30 cellular contexts compared by ENCODE assay signal in genomic region chr1:152029937-152030211, GRCh38. TPM values are rescaled to one million over a fixed set of nuclear protein-coding genes. Genes with fewer than 3 reads are reported as not detected.
A peak's percentile ranks its signal among the peaks of the same experiment; 100 is the strongest.
DNase-seq lines count a peak whose midpoint lies in the region; ATAC-seq, FAIRE-seq and TF ChIP-seq lines count a peak whose summit lies in the region.
"Had no signal": no experiment of that assay in that cellular context is flagged by ENCODE, and none has a peak within 500 bp of the region (broad histone marks: within the 10 kb centered on the region; RNA-seq: fewer than 3 reads in every experiment).

No MANE protein-coding gene starts in this region.

- peaks cover 39% of the 10 kb centered on the region for H3K4me1 Mint-ChIP-seq in activated CD8-positive, alpha-beta T cell treated with anti-CD3 and anti-CD28 coated beads for 36 hours (ENCODE audit: low read depth)
- H3K4me1 Mint-ChIP-seq in activated CD8-positive, alpha-beta T cell treated with anti-CD3 and anti-CD28 coated beads, Interleukin-2, amount 10 ng/mL, durations not matched to agents 7 days and 5 days (ENCODE audit: low read depth), result peaks cover 33% of the 10 kb centered on the region
- H3K4me1 Mint-ChIP-seq in astrocyte (ENCODE audit: low read depth, unreplicated experiment), result peaks cover 34% of the 10 kb centered on the region

- no peak overlapping the region for H3K14ac ChIP-seq in trophoblast cell (ENCODE audit: low read length)

- TF ChIP-seq CTCF in activated CD8-positive, alpha-beta T cell treated with anti-CD3 and anti-CD28 coated beads for 36 hours (IDR thresholded peaks at IDR 0.05), result no peak
- no peak for TF ChIP-seq CTCF in HL-60 (IDR thresholded peaks at IDR 0.05; ENCODE audit: insufficient read depth, low read length)
- TF ChIP-seq CTCF in astrocyte (IDR thresholded peaks at IDR 0.05; ENCODE audit: insufficient read depth, low read depth, low read length), result no peak

- peak overlapping the region; percentile 35 for H2AK5ac ChIP-seq in trophoblast cell (ENCODE audit: low read length)

- H3K4me2 ChIP-seq in astrocyte (ENCODE audit: low read length) (no peak overlapping the region), trophoblast cell (ENCODE audit: low read length) (no peak overlapping the region)
- H3K4me2 ChIP-seq: SK-N-SH had no signal

- H3K36me3 Mint-ChIP-seq in activated CD8-positive, alpha-beta T cell treated with anti-CD3 and anti-CD28 coated beads for 36 hours (ENCODE audit: low read depth), result peaks cover 43% of the 10 kb centered on the region
- H3K36me3 Mint-ChIP-seq in activated CD8-positive, alpha-beta T cell treated with anti-CD3 and anti-CD28 coated beads, Interleukin-2, amount 10 ng/mL, durations not matched to agents 7 days and 5 days (ENCODE audit: low read depth), result peaks cover 49% of the 10 kb centered on the region
- peaks cover 27% of the 10 kb centered on the region for H3K36me3 Mint-ChIP-seq in astrocyte (ENCODE audit: low read depth, unreplicated experiment)

- H4K20me1 ChIP-seq in astrocyte (ENCODE audit: insufficient read depth, low read length), result peaks cover 33% of the 10 kb centered on the region

- H3K27ac Mint-ChIP-seq in activated CD8-positive, alpha-beta T cell treated with anti-CD3 and anti-CD28 coated beads for 36 hours, result peak overlapping the region; percentile 35
- no peak overlapping the region for H3K27ac Mint-ChIP-seq in activated CD8-positive, alpha-beta T cell treated with anti-CD3 and anti-CD28 coated beads, Interleukin-2, amount 10 ng/mL, durations not matched to agents 7 days and 5 days
- H3K27ac Mint-ChIP-seq in astrocyte (ENCODE audit: unreplicated experiment), result peak overlapping the region; percentile 96
- H3K27ac Mint-ChIP-seq: natural killer cell had no signal

- ATAC-seq in activated CD8-positive, alpha-beta T cell treated with anti-CD3 and anti-CD28 coated beads for 36 hours, result no peak
- ATAC-seq in activated CD8-positive, alpha-beta T cell treated with anti-CD3 and anti-CD28 coated beads, Interleukin-2, amount 10 ng/mL, durations not matched to agents 7 days and 5 days, result no peak
- no peak for ATAC-seq in HG03159 (IDR thresholded peaks at IDR 0.05; ENCODE audit: unreplicated experiment)
- ATAC-seq: HCT116, natural killer cell had no signal

- H3K27ac ChIP-seq in HL-60 (replicated peaks), result peak overlapping the region; percentile 36
- H3K27ac ChIP-seq in astrocyte (ENCODE audit: low read depth, low read length), result no peak overlapping the region
- H3K27ac ChIP-seq in trophoblast cell (ENCODE audit: low read depth, low read length), result no peak overlapping the region
- no peak overlapping the region for H3K27ac ChIP-seq in effector memory CD4-positive, alpha-beta T cell (ENCODE audit: insufficient read depth, low read length, poor library complexity, severe bottlenecking)
- H3K27ac ChIP-seq: thyroid gland had no signal

- H2AFZ ChIP-seq in astrocyte (ENCODE audit: low read depth, low read length) (no peak overlapping the region), trophoblast cell (ENCODE audit: insufficient read depth, low read length, poor library complexity) (no peak overlapping the region)

- no peak overlapping the region for H4K8ac ChIP-seq in trophoblast cell (ENCODE audit: low read depth, low read length)

- no peaks in the 10 kb centered on the region for H3K27me3 ChIP-seq in HL-60 (ENCODE audit: insufficient read depth, poor library complexity, severe bottlenecking)
- H3K27me3 ChIP-seq in astrocyte (ENCODE audit: insufficient read depth, low read length), result no peaks in the 10 kb centered on the region
- no peaks in the 10 kb centered on the region for H3K27me3 ChIP-seq in trophoblast cell (ENCODE audit: insufficient read depth, low read length)
- no peaks in the 10 kb centered on the region for H3K27me3 ChIP-seq in effector memory CD4-positive, alpha-beta T cell (replicated peaks; ENCODE audit: control insufficient read depth, insufficient read depth, low read length, poor library complexity, severe bottlenecking)
- H3K27me3 ChIP-seq: thyroid gland had no signal

- no peak overlapping the region for H3K9ac ChIP-seq in astrocyte (ENCODE audit: low read length)
- no peak overlapping the region for H3K9ac ChIP-seq in trophoblast cell (ENCODE audit: low read length)
- H3K9ac ChIP-seq: SK-N-SH had no signal

- H3K23ac ChIP-seq in trophoblast cell (ENCODE audit: low read length), result no peak overlapping the region

- H3K9me3 ChIP-seq in astrocyte (ENCODE audit: insufficient read depth, low read depth, low read length), result no peaks in the 10 kb centered on the region
- H3K9me3 ChIP-seq in trophoblast cell (ENCODE audit: insufficient read depth, low read depth, low read length), result no peaks in the 10 kb centered on the region
- H3K9me3 ChIP-seq in effector memory CD4-positive, alpha-beta T cell (ENCODE audit: control insufficient read depth, low read length), result no peaks in the 10 kb centered on the region
- H3K9me3 ChIP-seq: SK-N-SH, thyroid gland had no signal

- no peaks in the 10 kb centered on the region for H3K27me3 Mint-ChIP-seq in activated CD8-positive, alpha-beta T cell treated with anti-CD3 and anti-CD28 coated beads for 36 hours
- H3K27me3 Mint-ChIP-seq in activated CD8-positive, alpha-beta T cell treated with anti-CD3 and anti-CD28 coated beads, Interleukin-2, amount 10 ng/mL, durations not matched to agents 7 days and 5 days (ENCODE audit: low read depth), result peaks cover 4% of the 10 kb centered on the region
- H3K27me3 Mint-ChIP-seq in astrocyte (ENCODE audit: low read depth, unreplicated experiment), result no peaks in the 10 kb centered on the region
- H3K27me3 Mint-ChIP-seq: activated naive CD8-positive, alpha-beta T cell treated with anti-CD3 and anti-CD28 coated beads, Interleukin-2, amount 10 ng/mL, durations not matched to agents 7 days and 5 days; stimulated activated naive CD8-positive, alpha-beta T cell treated with anti-CD3 and anti-CD28 coated beads, Interleukin-15, amount 100 ng/mL, for 72 hours had no signal

- H2BK5ac ChIP-seq in trophoblast cell (ENCODE audit: low read depth, low read length, poor library complexity), result no peak overlapping the region

- CTCF ChIA-PET in activated CD8-positive, alpha-beta T cell treated with anti-CD3 and anti-CD28 coated beads for 36 hours (lab: Charles Lee), result interaction anchor here (0.7 kb wide), 1 partner anchor 125 kb away, joined by 3 read pairs; no protein-coding TSS in a partner anchor
- CTCF ChIA-PET in activated CD8-positive, alpha-beta T cell treated with anti-CD3 and anti-CD28 coated beads, Interleukin-2, amount 10 ng/mL, durations not matched to agents 7 days and 5 days (lab: Charles Lee), result interaction anchor here (0.9 to 1.1 kb wide), 2 partner anchors 30 to 32 kb away, joined by 3 read pairs; no protein-coding TSS in a partner anchor

- H3K4me3 ChIP-seq in HL-60 (replicated peaks; ENCODE audit: insufficient read depth, low read length), result no peak overlapping the region
- H3K4me3 ChIP-seq in astrocyte (ENCODE audit: insufficient read depth, low read depth, low read length), result no peak overlapping the region
- H3K4me3 ChIP-seq in trophoblast cell (ENCODE audit: low read depth, low read length), result no peak overlapping the region
- no peak overlapping the region for H3K4me3 ChIP-seq in effector memory CD4-positive, alpha-beta T cell (ENCODE audit: insufficient read depth, low read depth, low read length, poor library complexity, severe bottlenecking)
- H3K4me3 ChIP-seq: thyroid gland had no signal

- H3K18ac ChIP-seq in trophoblast cell (ENCODE audit: low read length), result peak overlapping the region; percentile 40

- H2BK12ac ChIP-seq in trophoblast cell (ENCODE audit: low read length), result no peak overlapping the region

- POLR2A ChIA-PET in activated CD8-positive, alpha-beta T cell treated with anti-CD3 and anti-CD28 coated beads for 36 hours (lab: Charles Lee), result no interaction called here
- POLR2A ChIA-PET in activated CD8-positive, alpha-beta T cell treated with anti-CD3 and anti-CD28 coated beads, Interleukin-2, amount 10 ng/mL, durations not matched to agents 7 days and 5 days (lab: Charles Lee), result no interaction called here

- no CpG with 5 or more reads among the region's 4 CpGs for WGBS in trophoblast cell (ENCODE audit: extremely low coverage, insufficient coverage, insufficient read length)

- H3K79me2 ChIP-seq in astrocyte (ENCODE audit: insufficient read depth, low read length) (peaks cover 20% of the 10 kb centered on the region), trophoblast cell (ENCODE audit: control insufficient read depth, insufficient read depth, low read length, poor library complexity) (peaks cover 9% of the 10 kb centered on the region)

- H4K91ac ChIP-seq in trophoblast cell (ENCODE audit: low read depth, low read length), result no peak overlapping the region

- H3K4me1 ChIP-seq in astrocyte (ENCODE audit: insufficient read depth, low read length) (peaks cover 17% of the 10 kb centered on the region), trophoblast cell (ENCODE audit: control insufficient read depth in 1 of 2, insufficient read depth in 2 of 2, low read length in 2 of 2) (peaks cover 8 to 9% of the 10 kb centered on the region in 2 experiments)
- H3K4me1 ChIP-seq in effector memory CD4-positive, alpha-beta T cell (ENCODE audit: control insufficient read depth, insufficient read depth, low read length, poor library complexity, severe bottlenecking), result peaks cover 27% of the 10 kb centered on the region

- no peak overlapping the region for H4K12ac ChIP-seq in trophoblast cell (ENCODE audit: low read depth, low read length)

- peaks cover 7% of the 10 kb centered on the region for H3K79me1 ChIP-seq in trophoblast cell (ENCODE audit: low read length)

- FAIRE-seq in astrocyte (lab: Jason Lieb, UNC), result no peak
- FAIRE-seq: GM18507 had no signal

- H3K4me3 Mint-ChIP-seq in activated CD8-positive, alpha-beta T cell treated with anti-CD3 and anti-CD28 coated beads for 36 hours, result no peak overlapping the region
- H3K4me3 Mint-ChIP-seq in activated CD8-positive, alpha-beta T cell treated with anti-CD3 and anti-CD28 coated beads, Interleukin-2, amount 10 ng/mL, durations not matched to agents 7 days and 5 days, result no peak overlapping the region
- no peak overlapping the region for H3K4me3 Mint-ChIP-seq in astrocyte (ENCODE audit: unreplicated experiment)
- H3K4me3 Mint-ChIP-seq: activated naive CD8-positive, alpha-beta T cell treated with anti-CD3 and anti-CD28 coated beads, Interleukin-2, amount 10 ng/mL, durations not matched to agents 7 days and 5 days; natural killer cell had no signal

- no peak for DNase-seq in activated CD8-positive, alpha-beta T cell treated with anti-CD3 and anti-CD28 coated beads for 36 hours
- DNase-seq in activated CD8-positive, alpha-beta T cell treated with anti-CD3 and anti-CD28 coated beads, Interleukin-2, amount 10 ng/mL, durations not matched to agents 7 days and 5 days, result no peak
- no peak for DNase-seq in HL-60 (ENCODE audit: low read depth in 1 of 2, low spot score in 1 of 2)
- no peak for DNase-seq in astrocyte (ENCODE audit: low read depth)
- DNase-seq in trophoblast cell, result no peak
- DNase-seq in DMS 273 treated with DMSO at 0.1 percent for 48 hours (lab: John Stamatoyannopoulos, UW), result no peak
- no peak for DNase-seq in effector memory CD4-positive, alpha-beta T cell
- DNase-seq: activated CD4-positive, alpha-beta T cell treated with anti-CD3 and anti-CD28 coated beads for 4 hours; activated naive CD8-positive, alpha-beta T cell treated with anti-CD3 and anti-CD28 coated beads, Interleukin-2, amount 10 ng/mL, durations not matched to agents 7 days and 5 days; cerebellar nuclear complex; KG1; natural killer cell; NCI-H1417 treated with DMSO at 0.1 percent for 48 hours; NCI-H82; SK-N-SH; T-helper 2 cell; thyroid gland had no signal

- no peaks in the 10 kb centered on the region for H3K9me3 Mint-ChIP-seq in activated CD8-positive, alpha-beta T cell treated with anti-CD3 and anti-CD28 coated beads for 36 hours
- no peaks in the 10 kb centered on the region for H3K9me3 Mint-ChIP-seq in activated CD8-positive, alpha-beta T cell treated with anti-CD3 and anti-CD28 coated beads, Interleukin-2, amount 10 ng/mL, durations not matched to agents 7 days and 5 days (ENCODE audit: insufficient read depth)
- peaks cover 3% of the 10 kb centered on the region for H3K9me3 Mint-ChIP-seq in astrocyte (ENCODE audit: unreplicated experiment)
- H3K9me3 Mint-ChIP-seq: activated T-helper 2 cell treated with anti-CD3 and anti-CD28 coated beads, Interferon-gamma antibody, Interleukin-2, Interleukin-4, amounts not matched to agents 10 μg/mL and 5 μg/mL and 100 μg/mL, durations not matched to agents 14 hours and 24 hours and 36 hours; natural killer cell had no signal

- H2BK120ac ChIP-seq in trophoblast cell (ENCODE audit: insufficient read depth, low read length, poor library complexity), result no peak overlapping the region

- no peak overlapping the region for H3K4ac ChIP-seq in trophoblast cell (ENCODE audit: low read depth, low read length)

- peaks cover 26% of the 10 kb centered on the region for H3K36me3 ChIP-seq in astrocyte (ENCODE audit: insufficient read depth, low read length)
- H3K36me3 ChIP-seq in trophoblast cell (ENCODE audit: control insufficient read depth in 1 of 2, insufficient read depth in 2 of 2, low read length in 2 of 2), result peaks cover 8 to 25% of the 10 kb centered on the region in 2 experiments
- H3K36me3 ChIP-seq in effector memory CD4-positive, alpha-beta T cell (ENCODE audit: control insufficient read depth, insufficient read depth, low read length), result peaks cover 37% of the 10 kb centered on the region

- intact Hi-C loops in activated CD8-positive, alpha-beta T cell treated with anti-CD3 and anti-CD28 coated beads for 36 hours (cut with micrococcal nuclease), result loop anchor here (2.0 kb wide), 1 partner anchor 31 kb away; no protein-coding TSS in a partner anchor

RNA-seq across cellular contexts. Expression of gene S100A11, which starts 6.9 kb away (rescaled TPM):
- 100 to 1,000 TPM; 131 to 144 TPM for total RNA-seq in activated CD8-positive, alpha-beta T cell treated with anti-CD3 and anti-CD28 coated beads for 36 hours
- 100 to 1,000 TPM; 269 to 293 TPM for total RNA-seq in activated CD8-positive, alpha-beta T cell treated with anti-CD3 and anti-CD28 coated beads, Interleukin-2, amount 10 ng/mL, durations not matched to agents 7 days and 5 days
- 1,415 and 1,482 TPM in 2 replicates for total RNA-seq in astrocyte
- 4,655 and 4,754 TPM in 2 replicates for polyA plus RNA-seq in trophoblast cell (2013)

RNA-seq across cellular contexts. Expression of gene S100A10, which starts 36.2 kb away (rescaled TPM):
- 100 to 1,000 TPM; 208 to 220 TPM for total RNA-seq in activated CD8-positive, alpha-beta T cell treated with anti-CD3 and anti-CD28 coated beads for 36 hours
- 100 to 1,000 TPM; 540 to 571 TPM for total RNA-seq in activated CD8-positive, alpha-beta T cell treated with anti-CD3 and anti-CD28 coated beads, Interleukin-2, amount 10 ng/mL, durations not matched to agents 7 days and 5 days
- 1,137 and 1,257 TPM in 2 replicates for total RNA-seq in astrocyte
- 1,216 and 1,221 TPM in 2 replicates for polyA plus RNA-seq in trophoblast cell (2013)

RNA-seq across cellular contexts. Expression of gene TCHHL1, which starts 59.0 kb away (rescaled TPM):
- total RNA-seq in activated CD8-positive, alpha-beta T cell treated with anti-CD3 and anti-CD28 coated beads for 36 hours, result not detected
- total RNA-seq in activated CD8-positive, alpha-beta T cell treated with anti-CD3 and anti-CD28 coated beads, Interleukin-2, amount 10 ng/mL, durations not matched to agents 7 days and 5 days, result not detected
- total RNA-seq in astrocyte, result not detected in 2 replicates
- 0.10 and 0.11 TPM in 2 replicates for polyA plus RNA-seq in trophoblast cell (2013)
- total RNA-seq: A172; activated naive CD8-positive, alpha-beta T cell treated with anti-CD3 and anti-CD28 coated beads, Interleukin-2, amount 10 ng/mL, durations not matched to agents 7 days and 5 days; activated T-helper 2 cell treated with anti-CD3 and anti-CD28 coated beads, Interferon-gamma antibody, Interleukin-2, Interleukin-4, amounts not matched to agents 10 μg/mL and 5 μg/mL and 100 μg/mL, durations not matched to agents 14 hours and 24 hours and 36 hours; Daoy; dermis microvascular lymphatic vessel endothelial cell; glomerular endothelial cell; kidney epithelial cell; mononuclear cell; natural killer cell; omental fat pad; skeletal muscle tissue; thyroid gland had no signal
- polyA plus RNA-seq: SK-N-SH had no signal
